15 cellular contexts compared by ENCODE assay signal in genomic region chr1:180909462-180909976, GRCh38. TPM values are rescaled to one million over a fixed set of nuclear protein-coding genes. Genes with fewer than 3 reads are reported as not detected.
DNase-seq lines count a peak whose midpoint lies in the region; ATAC-seq and TF ChIP-seq lines count a peak whose summit lies in the region.
"Had no signal": no experiment of that assay in that cellular context is flagged by ENCODE, and none has a peak within 500 bp of the region (broad histone marks: within the 10 kb centered on the region; RNA-seq: fewer than 3 reads in every experiment).

No MANE protein-coding gene starts in this region.

- peaks cover 3% of the 10 kb centered on the region for H3K79me1 ChIP-seq in mesenchymal stem cell (replicated peaks; ENCODE audit: low read length, poor library complexity, severe bottlenecking)

- H3K27ac ChIP-seq in mesenchymal stem cell (ENCODE audit: low read length, poor library complexity, severe bottlenecking), result peak overlapping the region; percentile 23
- H3K27ac ChIP-seq: esophagus squamous epithelium, thoracic aorta had no signal

- no peak overlapping the region for H2BK15ac ChIP-seq in mesenchymal stem cell (ENCODE audit: low read depth, poor library complexity, severe bottlenecking)

- no peak overlapping the region for H4K8ac ChIP-seq in mesenchymal stem cell (ENCODE audit: low read length)

- peak overlapping the region; percentile 72 for H2AK5ac ChIP-seq in mesenchymal stem cell (ENCODE audit: low read length, severe bottlenecking)

- H2BK5ac ChIP-seq in mesenchymal stem cell (ENCODE audit: low read depth, low read length, poor library complexity, severe bottlenecking), result no peak overlapping the region

- WGBS in mesenchymal stem cell, result 82% methylated on average over 3 of the region's 5 CpGs

- ATAC-seq in GM21529 (IDR thresholded peaks at IDR 0.05; ENCODE audit: unreplicated experiment) (peak; percentile 54), HG03066 (IDR thresholded peaks at IDR 0.05; ENCODE audit: low read depth, unreplicated experiment) (peak; percentile 48), HG03442 (IDR thresholded peaks at IDR 0.05; ENCODE audit: unreplicated experiment) (no peak)
- ATAC-seq: T-cell had no signal

- no peak for DNase-seq in mesenchymal stem cell
- no peak for DNase-seq in cerebellum (ENCODE audit: low spot score)
- DNase-seq in NOMO-1 treated with DMSO at 0.1 percent for 48 hours (lab: John Stamatoyannopoulos, UW; ENCODE audit: unreplicated experiment), result no peak
- no peak for DNase-seq in T-helper 2 cell treated with Interferon-gamma antibody and Interleukin-4, amounts not matched to agents 5 μg/mL and 100 μg/mL, for 36 hours (ENCODE audit: low spot score)
- DNase-seq: activated CD4-positive, alpha-beta T cell treated with anti-CD3 and anti-CD28 coated beads, Interleukin-2, amount 10 ng/mL, durations not matched to agents 7 days and 5 days; activated gamma-delta T cell treated with Interleukin-2 at 50 U/mL for 16 hours; esophagus squamous epithelium; KG1; T-cell had no signal

- H3K4me1 ChIP-seq in mesenchymal stem cell (ENCODE audit: control insufficient read depth, insufficient read depth, low read depth, low read length), result peaks cover 12% of the 10 kb centered on the region

- H3K36me3 Mint-ChIP-seq in T-helper 2 cell treated with Interferon-gamma antibody and Interleukin-4, amounts not matched to agents 5 μg/mL and 100 μg/mL, for 36 hours (ENCODE audit: low read depth), result no peaks in the 10 kb centered on the region
- H3K36me3 Mint-ChIP-seq: T-cell had no signal

- H2BK12ac ChIP-seq in mesenchymal stem cell (ENCODE audit: low read length in 2 of 2), result no peak overlapping the region

- peaks cover 30% of the 10 kb centered on the region for H3K27me3 Mint-ChIP-seq in T-helper 2 cell treated with Interferon-gamma antibody and Interleukin-4, amounts not matched to agents 5 μg/mL and 100 μg/mL, for 36 hours (ENCODE audit: low read depth)

- H3K18ac ChIP-seq in mesenchymal stem cell (ENCODE audit: low read depth in 1 of 2, low read length in 2 of 2), result no peak overlapping the region

- no peaks in the 10 kb centered on the region for H3K9me3 ChIP-seq in mesenchymal stem cell (ENCODE audit: control insufficient read depth, low read length)
- H3K9me3 ChIP-seq: esophagus squamous epithelium, thoracic aorta had no signal

- no peak overlapping the region for H3K14ac ChIP-seq in mesenchymal stem cell (ENCODE audit: low read length in 2 of 2)

- peak; percentile 55 for TF ChIP-seq POLR2A in GM18951 (IDR thresholded peaks at IDR 0.05; ENCODE audit: extremely low read depth, insufficient read depth, insufficient read length)

- no peak overlapping the region for H2BK120ac ChIP-seq in mesenchymal stem cell (ENCODE audit: low read depth, low read length)

- H3K9ac ChIP-seq in mesenchymal stem cell (ENCODE audit: low read length), result no peak overlapping the region

- H3K27me3 ChIP-seq in mesenchymal stem cell (ENCODE audit: control insufficient read depth in 1 of 2, insufficient read depth in 1 of 2, low read length in 2 of 2), result no peaks in the 10 kb centered on the region

- no peak overlapping the region for H3K4me3 Mint-ChIP-seq in T-helper 2 cell treated with Interferon-gamma antibody and Interleukin-4, amounts not matched to agents 5 μg/mL and 100 μg/mL, for 36 hours
- H3K4me3 Mint-ChIP-seq: activated CD4-positive, alpha-beta T cell treated with anti-CD3 and anti-CD28 coated beads, Interleukin-2, amount 10 ng/mL, durations not matched to agents 7 days and 5 days; central memory CD8-positive, alpha-beta T cell; T-cell had no signal

- no peak overlapping the region for H3K27ac Mint-ChIP-seq in T-helper 2 cell treated with Interferon-gamma antibody and Interleukin-4, amounts not matched to agents 5 μg/mL and 100 μg/mL, for 36 hours
- H3K27ac Mint-ChIP-seq: activated CD4-positive, alpha-beta T cell treated with anti-CD3 and anti-CD28 coated beads, Interleukin-2, amount 10 ng/mL, durations not matched to agents 7 days and 5 days; T-cell had no signal

- no peaks in the 10 kb centered on the region for H3K9me3 Mint-ChIP-seq in T-helper 2 cell treated with Interferon-gamma antibody and Interleukin-4, amounts not matched to agents 5 μg/mL and 100 μg/mL, for 36 hours
- H3K9me3 Mint-ChIP-seq: central memory CD8-positive, alpha-beta T cell; T-cell had no signal

- no peak overlapping the region for H3K4me3 ChIP-seq in mesenchymal stem cell (ENCODE audit: insufficient read depth in 1 of 2, low read depth in 1 of 2, low read length in 2 of 2)
- H3K4me3 ChIP-seq: esophagus squamous epithelium, thoracic aorta had no signal

- no peak overlapping the region for H2AFZ ChIP-seq in mesenchymal stem cell (ENCODE audit: low read depth, low read length)

- in situ Hi-C loops in GM18951 (cut with MboI; ENCODE audit: low sequenced_read_pairs, unreplicated experiment), result no loop called here

- H3K4ac ChIP-seq in mesenchymal stem cell (ENCODE audit: low read depth in 1 of 2, low read length in 2 of 2), result no peak overlapping the region

- no peak overlapping the region for H3K23ac ChIP-seq in mesenchymal stem cell (ENCODE audit: low read length in 2 of 2)

- H3K4me2 ChIP-seq in mesenchymal stem cell (ENCODE audit: low read length, poor library complexity, severe bottlenecking), result no peak overlapping the region

- H4K91ac ChIP-seq in mesenchymal stem cell (ENCODE audit: low read length), result no peak overlapping the region

- H3K36me3 ChIP-seq in mesenchymal stem cell (ENCODE audit: control insufficient read depth in 1 of 2, insufficient read depth in 2 of 2, low read depth in 1 of 2, low read length in 2 of 2), result no peaks in the 10 kb centered on the region
- H3K36me3 ChIP-seq: esophagus squamous epithelium, thoracic aorta had no signal

- peaks cover 12% of the 10 kb centered on the region for H3K4me1 Mint-ChIP-seq in T-helper 2 cell treated with Interferon-gamma antibody and Interleukin-4, amounts not matched to agents 5 μg/mL and 100 μg/mL, for 36 hours (ENCODE audit: low read depth)

RNA-seq across cellular contexts. Expression of gene KIAA1614, which starts 3.2 kb away (rescaled TPM):
- polyA plus RNA-seq in mesenchymal stem cell (2013, experiment 1 of 2), result 1.6 TPM
- polyA plus RNA-seq in mesenchymal stem cell (2013, experiment 2 of 2), result 1.8 TPM
- total RNA-seq in cerebellum, result 8.2 TPM
